In the genomic region with DNA sequence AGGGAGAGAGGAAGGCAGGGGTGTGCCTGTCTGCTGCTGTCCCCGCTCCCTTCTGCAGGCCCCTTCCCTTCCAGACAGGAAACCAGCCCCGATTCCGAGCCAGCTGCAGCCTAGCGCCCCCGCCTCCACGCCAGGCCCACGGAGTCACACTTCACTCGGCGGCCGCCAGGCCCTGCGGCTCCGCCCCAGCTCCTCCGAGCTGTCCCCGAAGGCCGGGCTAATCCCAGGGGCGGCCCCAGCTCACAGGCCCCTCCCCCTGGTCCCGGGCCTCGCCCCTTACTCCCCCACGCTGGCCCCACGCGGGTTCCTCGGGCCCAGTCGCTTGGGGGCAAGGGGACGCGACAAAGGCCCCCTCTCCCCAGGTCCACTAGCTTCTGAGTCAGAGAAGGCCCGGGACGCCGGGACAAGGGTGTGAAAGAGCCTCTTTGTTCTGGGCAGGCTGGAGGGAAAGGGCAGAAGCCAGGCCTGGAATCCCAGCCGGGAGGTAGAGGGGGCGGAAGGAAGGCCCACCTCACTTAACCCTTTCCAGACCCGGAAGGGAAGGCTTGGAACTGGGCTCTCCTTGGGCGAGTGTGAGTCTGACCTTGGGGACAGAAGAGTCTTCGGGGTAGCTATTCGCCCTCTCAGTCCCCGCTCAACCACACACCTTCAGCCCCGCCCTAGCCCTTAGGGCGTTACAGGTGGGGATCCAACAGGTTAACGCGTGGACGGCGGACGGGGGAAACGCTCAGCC, we compare ENCODE assay signal across 1 cellular context.
TF ChIP-seq lines count a peak whose summit lies in the region.

No MANE protein-coding gene starts in this region.

TF ChIP-seq in IMR-90, 13 proteins besides CTCF, POLR2A, EP300 and RAD21:
- no peak for TF ChIP-seq NFE2L2 (IDR thresholded peaks at IDR 0.05; ENCODE audit: low read depth, low read length)
- TF ChIP-seq BHLHE40 (IDR thresholded peaks at IDR 0.05; ENCODE audit: low read depth, low read length), result 0 out of 2 replicates have a peak, but pooled peaks have one; percentile 22
- no peak for TF ChIP-seq CHD1 (IDR thresholded peaks at IDR 0.05; ENCODE audit: low read depth, low read length)
- TF ChIP-seq SMC3 (IDR thresholded peaks at IDR 0.05; ENCODE audit: low read depth, low read length), result no peak
- TF ChIP-seq CEBPB (IDR thresholded peaks at IDR 0.05; ENCODE audit: low read depth, low read length), result no peak
- TF ChIP-seq, protein P1, sequence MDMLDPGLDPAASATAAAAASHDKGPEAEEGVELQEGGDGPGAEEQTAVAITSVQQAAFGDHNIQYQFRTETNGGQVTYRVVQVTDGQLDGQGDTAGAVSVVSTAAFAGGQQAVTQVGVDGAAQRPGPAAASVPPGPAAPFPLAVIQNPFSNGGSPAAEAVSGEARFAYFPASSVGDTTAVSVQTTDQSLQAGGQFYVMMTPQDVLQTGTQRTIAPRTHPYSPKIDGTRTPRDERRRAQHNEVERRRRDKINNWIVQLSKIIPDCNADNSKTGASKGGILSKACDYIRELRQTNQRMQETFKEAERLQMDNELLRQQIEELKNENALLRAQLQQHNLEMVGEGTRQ (IDR thresholded peaks at IDR 0.05; ENCODE audit: low read depth, low read length), result no peak
- TF ChIP-seq, protein P2, sequence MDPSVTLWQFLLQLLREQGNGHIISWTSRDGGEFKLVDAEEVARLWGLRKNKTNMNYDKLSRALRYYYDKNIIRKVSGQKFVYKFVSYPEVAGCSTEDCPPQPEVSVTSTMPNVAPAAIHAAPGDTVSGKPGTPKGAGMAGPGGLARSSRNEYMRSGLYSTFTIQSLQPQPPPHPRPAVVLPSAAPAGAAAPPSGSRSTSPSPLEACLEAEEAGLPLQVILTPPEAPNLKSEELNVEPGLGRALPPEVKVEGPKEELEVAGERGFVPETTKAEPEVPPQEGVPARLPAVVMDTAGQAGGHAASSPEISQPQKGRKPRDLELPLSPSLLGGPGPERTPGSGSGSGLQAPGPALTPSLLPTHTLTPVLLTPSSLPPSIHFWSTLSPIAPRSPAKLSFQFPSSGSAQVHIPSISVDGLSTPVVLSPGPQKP (IDR thresholded peaks at IDR 0.05; ENCODE audit: borderline replicate concordance, low read depth, low read length), result no peak
- TF ChIP-seq FOS (IDR thresholded peaks at IDR 0.05; ENCODE audit: low read depth, low read length), result no peak
- TF ChIP-seq MAFK (IDR thresholded peaks at IDR 0.05; ENCODE audit: low read depth, low read length), result no peak
- peak; percentile 46; the same call in 1 of the 2 replicates for TF ChIP-seq MXI1 (IDR thresholded peaks at IDR 0.05; ENCODE audit: borderline replicate concordance, low read depth, low read length)
- no peak for TF ChIP-seq RCOR1 (IDR thresholded peaks at IDR 0.05; ENCODE audit: insufficient replicate concordance, low read length)
- TF ChIP-seq MAZ (IDR thresholded peaks at IDR 0.05; ENCODE audit: borderline replicate concordance, low read depth, low read length), result peak; percentile 42; the same call in 1 of the 2 replicates
TF ChIP-seq in IMR-90: peak in this region for 3.
